ENCODE assay signal across 25 cellular contexts in the genomic region with DNA sequence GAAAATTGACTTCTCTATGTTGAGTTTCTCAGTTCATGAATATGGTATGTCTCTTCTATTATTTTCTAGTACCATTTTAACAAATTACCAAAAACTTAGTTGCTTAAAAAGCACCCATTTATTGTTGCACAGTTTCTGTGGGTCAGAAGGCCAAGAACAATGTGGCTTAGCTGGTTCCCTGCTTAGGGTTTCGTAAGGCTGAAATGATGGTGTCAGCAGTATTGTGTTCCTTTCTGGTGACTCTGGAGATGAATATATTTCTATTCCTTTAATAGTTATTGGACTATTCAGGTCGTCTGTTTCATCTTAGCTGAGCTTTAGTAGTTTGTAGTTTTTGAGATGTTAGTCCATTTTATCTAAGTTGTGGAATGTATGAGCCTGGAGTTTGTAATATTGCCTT. TPM values are rescaled to one million over a fixed set of nuclear protein-coding genes. Genes with fewer than 3 reads are reported as not detected.
A peak's percentile ranks its signal among the peaks of the same experiment; 100 is the strongest.
DNase-seq lines count a peak whose midpoint lies in the region; ATAC-seq and TF ChIP-seq lines count a peak whose summit lies in the region.
"Had no signal": no experiment of that assay in that cellular context is flagged by ENCODE, and none has a peak within 500 bp of the region (broad histone marks: within the 10 kb centered on the region; RNA-seq: fewer than 3 reads in every experiment).

No MANE protein-coding gene starts in this region.

- H3K27me3 ChIP-seq in KMS-11 (ENCODE audit: insufficient read depth, low read depth) (no peaks in the 10 kb centered on the region), left lung (no peaks in the 10 kb centered on the region), heart right ventricle (no peaks in the 10 kb centered on the region)
- H3K27me3 ChIP-seq in effector memory CD4-positive, alpha-beta T cell (replicated peaks; ENCODE audit: control insufficient read depth, insufficient read depth, low read length, poor library complexity, severe bottlenecking) = no peaks in the 10 kb centered on the region
- H3K27me3 ChIP-seq: SJSA1 had no signal

- no peaks in the 10 kb centered on the region for H3K79me2 ChIP-seq in KMS-11 (ENCODE audit: insufficient read depth, low read depth)

- intact Hi-C loops in left lung (cut with DNase I) = no loop called here
- intact Hi-C loops in heart right ventricle (cut with DNase I) = no loop called here

- H3K4me3 ChIP-seq in KMS-11 (IDR thresholded peaks at IDR 0.05; ENCODE audit: insufficient read depth, low read depth, low read length) (no peak overlapping the region), left lung (no peak overlapping the region), heart right ventricle (no peak overlapping the region)
- H3K4me3 ChIP-seq in effector memory CD4-positive, alpha-beta T cell (ENCODE audit: insufficient read depth, low read depth, low read length, poor library complexity, severe bottlenecking) = no peak overlapping the region
- H3K4me3 ChIP-seq: SJSA1 had no signal

- peak; percentile 16 to 26 for DNase-seq in AML-193 (lab: John Stamatoyannopoulos, UW)
- DNase-seq in RPMI8226 = peak; percentile 13
- no peak for DNase-seq in left lung
- DNase-seq in effector memory CD4-positive, alpha-beta T cell = no peak
- no peak for DNase-seq in NCI-H748 (lab: John Stamatoyannopoulos, UW; ENCODE audit: unreplicated experiment)
- DNase-seq in heart right ventricle = no peak
- no peak for DNase-seq in NCI-H2107 treated with DMSO at 0.1 percent for 48 hours (lab: John Stamatoyannopoulos, UW; ENCODE audit: unreplicated experiment)
- DNase-seq: C1 segment of cervical spinal cord; CD8-positive, alpha-beta T cell; DMS79 treated with DMSO at 0.1 percent for 48 hours; GF-D8; HCEC 1CT; KG1; NCI-H1048; NCI-H1417; NCI-H1694; NCI-H2029 treated with DMSO at 0.1 percent for 48 hours; NCI-H2171; NCI-H345; NCI-H510A treated with DMSO at 0.1 percent for 48 hours; NCI-H748 treated with DMSO at 0.1 percent for 48 hours; PC-3; Right ventricle myocardium superior had no signal

- ATAC-seq in left lung (peak; percentile 35), heart right ventricle (no peak)
- ATAC-seq: CD8-positive, alpha-beta T cell; PC-3 had no signal

- WGBS in heart right ventricle, 2 donors = 83 to 94% methylated on average over 2 of the region's 2 CpGs

- no peaks in the 10 kb centered on the region for H3K36me3 ChIP-seq in KMS-11 (ENCODE audit: insufficient read depth)
- peaks cover 0 to 7% of the 10 kb centered on the region in 2 donors for H3K36me3 ChIP-seq in left lung
- peaks cover 4% of the 10 kb centered on the region for H3K36me3 ChIP-seq in effector memory CD4-positive, alpha-beta T cell (ENCODE audit: control insufficient read depth, insufficient read depth, low read length)
- H3K36me3 ChIP-seq in heart right ventricle = peaks cover 0 to 11% (median 0%) of the 10 kb centered on the region in 9 donors

- H3K9me3 ChIP-seq in left lung = no peaks in the 10 kb centered on the region
- H3K9me3 ChIP-seq in effector memory CD4-positive, alpha-beta T cell (ENCODE audit: control insufficient read depth, low read length) = no peaks in the 10 kb centered on the region
- H3K9me3 ChIP-seq in heart right ventricle = peaks cover 0 to 16% (median 0%) of the 10 kb centered on the region in 11 donors
- H3K9me3 ChIP-seq: SJSA1 had no signal

- H4K20me1 ChIP-seq in KMS-11 (ENCODE audit: insufficient read depth) = no peaks in the 10 kb centered on the region

- H3K9ac ChIP-seq in KMS-11 = no peak overlapping the region

- H3K4me2 ChIP-seq in KMS-11 = peak overlapping the region; percentile 36; the same call in 1 of the 2 replicates

- TF ChIP-seq CTCF in KMS-11 (conservative IDR thresholded peaks at IDR 0.05; ENCODE audit: low read depth, low read length) (no peak), left lung (IDR thresholded peaks at IDR 0.05) (no peak), heart right ventricle (IDR thresholded peaks at IDR 0.05) (no peak)

- H3K4me1 ChIP-seq in KMS-11 (ENCODE audit: low read depth, poor library complexity, severe bottlenecking) (peaks cover 64% of the 10 kb centered on the region), left lung (no peaks in the 10 kb centered on the region), heart right ventricle (peaks cover 0 to 13% (median 0%) of the 10 kb centered on the region in 9 donors)
- H3K4me1 ChIP-seq in effector memory CD4-positive, alpha-beta T cell (ENCODE audit: control insufficient read depth, insufficient read depth, low read length, poor library complexity, severe bottlenecking) = no peaks in the 10 kb centered on the region

- H2AFZ ChIP-seq in KMS-11 (ENCODE audit: low read depth) = no peak overlapping the region

- H3K27ac ChIP-seq in KMS-11 = peak overlapping the region; percentile 9; the same call in 1 of the 2 replicates
- H3K27ac ChIP-seq in left lung = no peak overlapping the region
- H3K27ac ChIP-seq in effector memory CD4-positive, alpha-beta T cell (ENCODE audit: insufficient read depth, low read length, poor library complexity, severe bottlenecking) = no peak overlapping the region
- H3K27ac ChIP-seq in heart right ventricle = no peak overlapping the region
- H3K27ac ChIP-seq: SJSA1 had no signal

RNA-seq across cellular contexts. Expression of a gene that starts 44.9 kb away (rescaled TPM):
- total RNA-seq in left lung (10 to 100 TPM; 21.3 to 32.5 TPM), heart right ventricle (10 to 100 TPM in 4 of 10 donors, 1 to 10 TPM in 6; 3.9 to 11.9 (median 8.7) TPM)
- polyA plus RNA-seq in heart right ventricle = 1 to 10 TPM; 2.1 to 5.9 TPM

Comparison
In these comparisons a context has a peak if more than half of its experiments do, and no peak if none do; other contexts are left out.
1. DNase-seq: peak in AML-193 (2 of 2) and RPMI8226 (single experiment); none in left lung (0 of 2), effector memory CD4-positive, alpha-beta T cell (0 of 3), NCI-H748 (single experiment), heart right ventricle (0 of 2) and NCI-H2107 treated with DMSO at 0.1 percent for 48 hours (single experiment).